ENCODE assay signal across 24 cellular contexts in the genomic region with DNA sequence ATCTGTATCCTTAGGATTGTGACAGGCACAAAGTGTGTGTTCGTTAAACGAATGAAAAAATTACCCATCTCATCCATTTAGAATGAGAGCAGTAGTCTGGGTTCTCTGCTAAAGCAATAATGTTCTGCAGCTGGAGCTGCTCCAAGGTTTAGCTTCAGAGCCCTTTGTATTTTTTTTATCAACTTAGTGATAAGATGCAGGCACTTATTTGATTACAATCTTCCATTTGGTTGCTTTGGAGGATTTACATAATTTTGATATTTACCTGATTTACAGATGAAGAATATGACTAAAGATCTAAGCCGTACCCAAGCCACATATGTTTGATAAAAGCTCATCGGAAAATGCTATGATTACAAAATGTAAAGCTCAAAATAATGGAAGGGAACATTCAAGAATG.
A peak's percentile ranks its signal among the peaks of the same experiment; 100 is the strongest.
DNase-seq lines count a peak whose midpoint lies in the region; ATAC-seq and TF ChIP-seq lines count a peak whose summit lies in the region.
"Had no signal": no experiment of that assay in that cellular context is flagged by ENCODE, and none has a peak within 500 bp of the region (broad histone marks: within the 10 kb centered on the region; RNA-seq: fewer than 3 reads in every experiment).

No MANE protein-coding gene starts in this region.

- H3K27me3 Mint-ChIP-seq in H9 (ENCODE audit: low read depth) (no peaks in the 10 kb centered on the region), WTC11 (ENCODE audit: low read depth) (no peaks in the 10 kb centered on the region), neural crest cell (ENCODE audit: low read depth) (peaks cover 8% of the 10 kb centered on the region)
- H3K27me3 Mint-ChIP-seq: CD4-positive, alpha-beta T cell; CD8-positive, alpha-beta memory T cell had no signal

- H3K4me1 Mint-ChIP-seq in H9 = peaks cover 37 to 40% of the 10 kb centered on the region in 2 experiments
- H3K4me1 Mint-ChIP-seq in WTC11 = peaks cover 45% of the 10 kb centered on the region
- no peaks in the 10 kb centered on the region for H3K4me1 Mint-ChIP-seq in neural crest cell
- H3K4me1 Mint-ChIP-seq: CD14-positive monocyte; CD8-positive, alpha-beta memory T cell had no signal

- H4K5ac ChIP-seq in H9 (ENCODE audit: insufficient read length, low read depth, low read length) = no peak overlapping the region

- no peak overlapping the region for H3K27ac ChIP-seq in H9 (ENCODE audit: insufficient read length, low read depth, low read length)
- peak overlapping the region; percentile 84 for H3K27ac ChIP-seq in HUES64 (ENCODE audit: low read depth, low read length)
- no peak overlapping the region for H3K27ac ChIP-seq in left ventricle myocardium inferior (replicated peaks)
- H3K27ac ChIP-seq: A549; BLaER1 treated with 17β-estradiol and CSF1 and Interleukin-3, amounts not matched to agents 10 nM and 100 nM had no signal

- H3K9ac ChIP-seq in H9 (ENCODE audit: extremely low read depth, insufficient read length, low read length) (no peak overlapping the region), HUES64 (ENCODE audit: low read depth, low read length) (no peak overlapping the region)
- H3K9ac ChIP-seq: BLaER1 treated with 17β-estradiol and CSF1 and Interleukin-3, amounts not matched to agents 10 nM and 100 nM had no signal

- no peaks in the 10 kb centered on the region for H3K23me2 ChIP-seq in H9 (ENCODE audit: insufficient read length, low read depth, low read length, poor library complexity, severe bottlenecking)

- H3K9me3 ChIP-seq in H9 (ENCODE audit: control insufficient read depth, low read depth, low read length) = no peaks in the 10 kb centered on the region
- H3K9me3 ChIP-seq in HUES64 (ENCODE audit: insufficient read depth, low read depth, low read length) = no peaks in the 10 kb centered on the region
- no peaks in the 10 kb centered on the region for H3K9me3 ChIP-seq in HAP-1
- H3K9me3 ChIP-seq in left ventricle myocardium inferior (replicated peaks) = no peaks in the 10 kb centered on the region
- H3K9me3 ChIP-seq: A549; BE2C; BLaER1 treated with 17β-estradiol and CSF1 and Interleukin-3, amounts not matched to agents 10 nM and 100 nM had no signal

- H2AK5ac ChIP-seq in H9 (ENCODE audit: insufficient read length, low read length) = no peak overlapping the region

- no peaks in the 10 kb centered on the region for H3K9me3 Mint-ChIP-seq in H9
- no peaks in the 10 kb centered on the region; the same call in 1 of the 2 replicates for H3K9me3 Mint-ChIP-seq in WTC11
- H3K9me3 Mint-ChIP-seq in neural crest cell = peaks cover 4% of the 10 kb centered on the region
- H3K9me3 Mint-ChIP-seq: HFFc6 had no signal

- no peak overlapping the region for H4K8ac ChIP-seq in H9 (replicated peaks; ENCODE audit: insufficient read length, low read depth, low read length)

- H3K14ac ChIP-seq in H9 (ENCODE audit: insufficient read depth, low read length) = no peak overlapping the region

- no peak overlapping the region for H2AFZ ChIP-seq in H9 (ENCODE audit: low read length)

- H3K36me3 Mint-ChIP-seq in H9 (ENCODE audit: insufficient read depth in 1 of 3, low read depth in 3 of 3) = no peaks in the 10 kb centered on the region; a peak in 1 of 7 replicates
- no peaks in the 10 kb centered on the region for H3K36me3 Mint-ChIP-seq in WTC11
- no peaks in the 10 kb centered on the region for H3K36me3 Mint-ChIP-seq in neural crest cell (ENCODE audit: low read depth)
- H3K36me3 Mint-ChIP-seq: CD14-positive monocyte; CD8-positive, alpha-beta memory T cell had no signal

- no peak overlapping the region for H3K23ac ChIP-seq in H9 (ENCODE audit: insufficient read length, low read depth, low read length)

- no peak overlapping the region for H3K4me2 ChIP-seq in H9 (ENCODE audit: insufficient read depth, insufficient read length, low read length)
- H3K4me2 ChIP-seq: A549; BLaER1 treated with 17β-estradiol and CSF1 and Interleukin-3, amounts not matched to agents 10 nM and 100 nM had no signal

- H2BK20ac ChIP-seq in H9 (ENCODE audit: low read depth, low read length, poor library complexity, severe bottlenecking) = no peak overlapping the region

- ATAC-seq in WTC11 = no peak
- ATAC-seq: A549, GM12878 had no signal

- H2BK15ac ChIP-seq in H9 (ENCODE audit: low read depth, low read length) = no peak overlapping the region

- H2BK120ac ChIP-seq in H9 (ENCODE audit: low read depth, low read length, poor library complexity, severe bottlenecking) = no peak overlapping the region

- H3K27me3 ChIP-seq in H9 (ENCODE audit: insufficient read depth, low read length) (no peaks in the 10 kb centered on the region), HUES64 (ENCODE audit: insufficient read depth, low read length) (no peaks in the 10 kb centered on the region), HAP-1 (ENCODE audit: low read depth) (no peaks in the 10 kb centered on the region), left ventricle myocardium inferior (ENCODE audit: low read depth) (no peaks in the 10 kb centered on the region)
- H3K27me3 ChIP-seq: BE2C; BLaER1 treated with 17β-estradiol and CSF1 and Interleukin-3, amounts not matched to agents 10 nM and 100 nM had no signal

- in situ Hi-C loops in HAP-1 (cut with MboI; ENCODE audit: low sequenced_read_pairs) = no loop called here

- CTCF ChIA-PET in WTC11 (lab: Charles Lee) = interaction anchor here (1.4 to 1.6 kb wide), 2 partner anchors 8 to 58 kb away, joined by 4 read pairs; no protein-coding TSS in a partner anchor

- TF ChIP-seq CTCF in H9 (conservative IDR thresholded peaks at IDR 0.05) (no peak), WTC11 (IDR thresholded peaks at IDR 0.05) (no peak), neural crest cell (conservative IDR thresholded peaks at IDR 0.05) (no peak), left ventricle myocardium inferior (IDR thresholded peaks at IDR 0.05; ENCODE audit: borderline replicate concordance) (no peak)

- H3K27ac Mint-ChIP-seq in H9 (peak overlapping the region; percentile 0 to 94 (median 85); a peak in 4 of 7 replicates), WTC11 (peak overlapping the region; percentile 68), neural crest cell (ENCODE audit: unreplicated experiment) (peak overlapping the region; percentile 53)
- H3K27ac Mint-ChIP-seq: CD14-positive monocyte; CD4-positive, alpha-beta T cell; CD8-positive, alpha-beta memory T cell; HFFc6 had no signal

- intact Hi-C loops in left ventricle myocardium inferior (cut with micrococcal nuclease) = no loop called here

- no peak overlapping the region for H3K56ac ChIP-seq in H9 (ENCODE audit: insufficient read length, low read depth, low read length)

- no peak overlapping the region for H3K4me3 Mint-ChIP-seq in H9
- H3K4me3 Mint-ChIP-seq in WTC11 = peak overlapping the region; percentile 2; the same call in 1 of the 2 replicates
- no peak overlapping the region for H3K4me3 Mint-ChIP-seq in neural crest cell
- H3K4me3 Mint-ChIP-seq: CD14-positive monocyte; CD4-positive, alpha-beta T cell; CD8-positive, alpha-beta memory T cell; HFFc6 had no signal

- H3K4me3 ChIP-seq in HUES64 (ENCODE audit: low read length) (no peak overlapping the region), HAP-1 (no peak overlapping the region), left ventricle myocardium inferior (no peak overlapping the region)
- H3K4me3 ChIP-seq: A549; BLaER1 treated with 17β-estradiol and CSF1 and Interleukin-3, amounts not matched to agents 10 nM and 100 nM; GM12878 had no signal

- H3K79me2 ChIP-seq in H9 (ENCODE audit: insufficient read depth, low read length) = no peaks in the 10 kb centered on the region

- no peak overlapping the region for H2BK12ac ChIP-seq in H9 (ENCODE audit: insufficient read length, low read depth, low read length)

- H3K18ac ChIP-seq in H9 (ENCODE audit: insufficient read length, low read depth, low read length) = no peak overlapping the region

- H3K4me1 ChIP-seq in H9 (ENCODE audit: insufficient read depth, low read length) = peaks cover 9% of the 10 kb centered on the region; the same call in 1 of the 2 replicates
- H3K4me1 ChIP-seq in HUES64 (ENCODE audit: insufficient read depth, low read length) = peaks cover 38% of the 10 kb centered on the region
- H3K4me1 ChIP-seq in HAP-1 = peaks cover 15% of the 10 kb centered on the region
- no peaks in the 10 kb centered on the region for H3K4me1 ChIP-seq in left ventricle myocardium inferior
- H3K4me1 ChIP-seq: A549; BE2C; BLaER1 treated with 17β-estradiol and CSF1 and Interleukin-3, amounts not matched to agents 10 nM and 100 nM had no signal

- no peak overlapping the region for H4K91ac ChIP-seq in H9 (ENCODE audit: insufficient read length, low read depth, low read length)

- DNase-seq in H9 (no peak), WTC11 (ENCODE audit: low spot score) (no peak), neural crest cell (ENCODE audit: low read depth, low spot score) (no peak), middle frontal gyrus (ENCODE audit: extremely low spot score, low spot score) (no peak), HAP-1 (ENCODE audit: low spot score in 2 of 2) (no peak), left ventricle myocardium inferior (no peak)
- DNase-seq: 8988T; ACHN; AML-193; BE2C; CD4-positive, alpha-beta T cell; CD8-positive, alpha-beta memory T cell; DMS 273 treated with DMSO at 0.1 percent for 48 hours; DMS79; EL; GDM1; GOT3; H7; HFFc6 had no signal

- POLR2A ChIA-PET in WTC11 (lab: Charles Lee) = no interaction called here

- no peaks in the 10 kb centered on the region for H3K36me3 ChIP-seq in HUES64 (ENCODE audit: insufficient read depth, low read length)
- no peaks in the 10 kb centered on the region for H3K36me3 ChIP-seq in HAP-1 (replicated peaks)
- H3K36me3 ChIP-seq in left ventricle myocardium inferior = no peaks in the 10 kb centered on the region
- H3K36me3 ChIP-seq: BE2C; BLaER1 treated with 17β-estradiol and CSF1 and Interleukin-3, amounts not matched to agents 10 nM and 100 nM had no signal

- no peak overlapping the region for H3T11ph ChIP-seq in H9 (ENCODE audit: low read length)

- no peaks in the 10 kb centered on the region for H4K20me1 ChIP-seq in H9 (ENCODE audit: control insufficient read depth, insufficient read depth, insufficient read length)
- H4K20me1 ChIP-seq: BLaER1 treated with 17β-estradiol and CSF1 and Interleukin-3, amounts not matched to agents 10 nM and 100 nM had no signal

- no peak overlapping the region for H3K4ac ChIP-seq in H9 (ENCODE audit: low read depth, low read length)

- no CpG with 5 or more reads among the region's 4 CpGs for WGBS in H9 (ENCODE audit: extremely low coverage, insufficient read length, low lambda C conversion rate)
- 92% methylated on average over 4 of the region's 4 CpGs for WGBS in HUES64

- no peaks in the 10 kb centered on the region for H3K79me1 ChIP-seq in H9 (ENCODE audit: insufficient read depth, low read depth, low read length, poor library complexity, severe bottlenecking)

- H2BK5ac ChIP-seq in H9 (ENCODE audit: insufficient read length, low read length) = no peak overlapping the region
